8 cellular contexts compared by ENCODE assay signal in the genomic region with DNA sequence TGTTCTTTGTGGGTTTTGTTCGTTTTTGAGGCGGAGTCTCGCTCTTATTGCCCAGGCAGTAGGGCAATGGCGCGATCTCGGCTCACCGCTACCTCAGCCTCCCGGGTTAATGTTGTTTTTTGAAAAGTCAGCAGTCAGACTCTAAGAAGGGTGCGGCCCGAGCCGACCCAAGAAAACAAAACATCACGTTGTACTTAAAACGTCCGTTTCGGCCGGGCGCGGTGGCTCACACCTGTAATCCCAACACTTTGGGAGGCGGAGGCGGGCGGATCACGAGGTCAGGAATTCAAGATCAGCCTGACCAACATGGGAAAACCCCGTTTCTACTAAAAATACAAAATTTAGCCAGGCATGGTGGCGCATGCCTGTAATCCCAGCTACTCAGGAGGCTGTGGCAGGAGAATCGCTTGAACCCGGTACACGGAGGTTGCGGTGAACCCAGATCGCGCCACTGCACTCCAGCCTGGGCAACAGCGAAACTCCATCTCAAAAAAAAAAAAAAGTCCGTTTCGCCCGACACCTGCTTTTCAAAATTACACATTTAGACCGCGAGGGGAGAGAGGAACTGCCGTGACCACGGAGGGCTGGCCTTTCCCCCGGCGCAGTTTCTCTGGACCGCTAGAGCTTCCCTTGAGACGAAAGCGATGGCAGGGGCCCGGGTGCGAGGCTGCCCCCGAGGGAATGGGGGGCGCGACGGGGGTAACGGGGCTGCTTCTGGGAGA. TPM values are rescaled to one million over a fixed set of nuclear protein-coding genes. Genes with fewer than 3 reads are reported as not detected.
DNase-seq lines count a peak whose midpoint lies in the region; ATAC-seq and TF ChIP-seq lines count a peak whose summit lies in the region.

No MANE protein-coding gene starts in this region.

- POLR2A ChIA-PET in activated CD4-positive, alpha-beta T cell treated with anti-CD3 and anti-CD28 coated beads for 36 hours (lab: Charles Lee) = no interaction called here

- DNase-seq in activated CD4-positive, alpha-beta T cell treated with anti-CD3 and anti-CD28 coated beads for 36 hours = peak; percentile 63
- DNase-seq in activated CD4-positive, alpha-beta T cell treated with anti-CD3 and anti-CD28 coated beads for 1 hour = no peak
- peak; percentile 57 to 80 for DNase-seq in NCI-H526 (lab: John Stamatoyannopoulos, UW)
- peak; percentile 21 for DNase-seq in activated T-helper 9 cell treated with anti-CD3 and anti-CD28 coated beads, Interleukin-2, amount 50 U/mL, for 16 hours (ENCODE audit: low read depth)
- DNase-seq in glomerular visceral epithelial cell (ENCODE audit: extremely low spot score) = peak; percentile 37
- peak in 4 of 5 donors; percentile 26 to 52 (median 38) for DNase-seq in ovary
- DNase-seq in GM19240 (ENCODE audit: insufficient read length, low spot score) = no peak

- H3K4me3 Mint-ChIP-seq in activated CD4-positive, alpha-beta T cell treated with anti-CD3 and anti-CD28 coated beads for 36 hours = peak overlapping the region; percentile 82

- peaks cover 47% of the 10 kb centered on the region for H3K4me1 Mint-ChIP-seq in activated CD4-positive, alpha-beta T cell treated with anti-CD3 and anti-CD28 coated beads for 36 hours

- H3K4me3 ChIP-seq in ovary = peak overlapping the region; percentile 89

- peaks cover 16% of the 10 kb centered on the region for H3K27me3 Mint-ChIP-seq in activated CD4-positive, alpha-beta T cell treated with anti-CD3 and anti-CD28 coated beads for 36 hours

- intact Hi-C loops in activated CD4-positive, alpha-beta T cell treated with anti-CD3 and anti-CD28 coated beads for 36 hours (cut with DNase I, micrococcal nuclease) = loop anchor here (1.0 to 10.0 kb wide), 12 partner anchors 13 to 1929 kb away; a partner anchor contains a TSS
- intact Hi-C loops in ovary (cut with DNase I) = no loop called here

- H3K9me3 ChIP-seq in ovary = no peaks in the 10 kb centered on the region

- H3K27ac ChIP-seq in ovary = peak overlapping the region; percentile 74 to 75

- CTCF ChIA-PET in activated CD4-positive, alpha-beta T cell treated with anti-CD3 and anti-CD28 coated beads for 36 hours (lab: Charles Lee) = interaction anchor here (0.7 to 1.9 kb wide), 4 partner anchors 12 to 37 kb away, joined by 3 to 9 read pairs (median 6); no protein-coding TSS in a partner anchor

- H3K36me3 Mint-ChIP-seq in activated CD4-positive, alpha-beta T cell treated with anti-CD3 and anti-CD28 coated beads for 36 hours (ENCODE audit: low read depth) = peaks cover 24% of the 10 kb centered on the region

- H3K9me3 Mint-ChIP-seq in activated CD4-positive, alpha-beta T cell treated with anti-CD3 and anti-CD28 coated beads for 36 hours (ENCODE audit: low read depth) = no peaks in the 10 kb centered on the region

- peaks cover 6% of the 10 kb centered on the region for H3K4me1 ChIP-seq in ovary (ENCODE audit: insufficient read depth)

- H3K36me3 ChIP-seq in ovary = no peaks in the 10 kb centered on the region

- no peak for TF ChIP-seq CTCF in ovary (IDR thresholded peaks at IDR 0.05)

- WGBS in ovary, 3 donors = 1 to 2% (median 1%) methylated on average over 50 of the region's 50 CpGs

- TF ChIP-seq EP300 in ovary (IDR thresholded peaks at IDR 0.05) = no peak

- H3K27ac Mint-ChIP-seq in activated CD4-positive, alpha-beta T cell treated with anti-CD3 and anti-CD28 coated beads for 36 hours = peak overlapping the region; percentile 84

- H3K27me3 ChIP-seq in ovary = no peaks in the 10 kb centered on the region

- TF ChIP-seq POLR2A in ovary (IDR thresholded peaks at IDR 0.05) = no peak

- peak; percentile 28 for ATAC-seq in activated CD4-positive, alpha-beta T cell treated with anti-CD3 and anti-CD28 coated beads for 36 hours
- ATAC-seq in HG02938 (IDR thresholded peaks at IDR 0.05; ENCODE audit: unreplicated experiment) = peak; percentile 55

RNA-seq across cellular contexts. Expression of a gene that starts 0.6 kb away (rescaled TPM):
- total RNA-seq in activated CD4-positive, alpha-beta T cell treated with anti-CD3 and anti-CD28 coated beads for 36 hours = 10 to 100 TPM; 58.2 to 60.0 TPM
- 100 to 1,000 TPM in 6 of 7 donors, 10 to 100 TPM in 1; 73.0 to 394 (median 288) TPM for total RNA-seq in ovary
- polyA plus RNA-seq in ovary = 100 to 1,000 TPM; 199 to 807 TPM

RNA-seq across cellular contexts. Expression of a gene that starts 35.0 kb away (rescaled TPM):
- not detected for total RNA-seq in activated CD4-positive, alpha-beta T cell treated with anti-CD3 and anti-CD28 coated beads for 36 hours
- under 1 TPM in 1 of 7 donors, not detected in 6; 0.61 TPM for total RNA-seq in ovary
- not detected for polyA plus RNA-seq in ovary

RNA-seq across cellular contexts. Expression of a gene that starts 38.7 kb away (rescaled TPM):
- total RNA-seq in activated CD4-positive, alpha-beta T cell treated with anti-CD3 and anti-CD28 coated beads for 36 hours = 10 to 100 TPM; 11.4 to 12.2 TPM
- 10 to 100 TPM; 30.0 to 43.0 (median 34.3) TPM for total RNA-seq in ovary
- 10 to 100 TPM; 25.2 to 33.2 TPM for polyA plus RNA-seq in ovary

Comparison
In these comparisons a context has a peak if more than half of its experiments do, and no peak if none do; other contexts are left out.
1. DNase-seq: peak in activated CD4-positive, alpha-beta T cell treated with anti-CD3 and anti-CD28 coated beads for 36 hours (single experiment), NCI-H526 (2 of 2), activated T-helper 9 cell treated with anti-CD3 and anti-CD28 coated beads, Interleukin-2, amount 50 U/mL, for 16 hours (single experiment), glomerular visceral epithelial cell (single experiment) and ovary (4 of 5); none in activated CD4-positive, alpha-beta T cell treated with anti-CD3 and anti-CD28 coated beads for 1 hour (single experiment) and GM19240 (single experiment).
2. intact Hi-C loops: an anchor here in activated CD4-positive, alpha-beta T cell treated with anti-CD3 and anti-CD28 coated beads for 36 hours (1.0 to 10.0 kb wide); none called in ovary.